Comparison of ENCODE assay signal across 14 cellular contexts in genomic region chr5:133921069-133921468, GRCh38. TPM values are rescaled to one million over a fixed set of nuclear protein-coding genes. Genes with fewer than 3 reads are reported as not detected.
A peak's percentile ranks its signal among the peaks of the same experiment; 100 is the strongest.
DNase-seq lines count a peak whose midpoint lies in the region; ATAC-seq and TF ChIP-seq lines count a peak whose summit lies in the region.
"Had no signal": no experiment of that assay in that cellular context is flagged by ENCODE, and none has a peak within 500 bp of the region (broad histone marks: within the 10 kb centered on the region; RNA-seq: fewer than 3 reads in every experiment).

No MANE protein-coding gene starts in this region.

- no peaks in the 10 kb centered on the region for H3K27me3 ChIP-seq in mesendoderm (ENCODE audit: insufficient read depth, low read length, poor library complexity)

- CTCF ChIA-PET in activated CD4-positive, alpha-beta memory T cell treated with anti-CD3 and anti-CD28 coated beads for 36 hours (lab: Charles Lee), result no interaction called here
- CTCF ChIA-PET in activated CD4-positive, alpha-beta memory T cell treated with anti-CD3 and anti-CD28 coated beads, Interleukin-2, amount 10 ng/mL, durations not matched to agents 7 days and 5 days (lab: Charles Lee), result no interaction called here
- CTCF ChIA-PET in HEK293 (lab: Yijun Ruan, JAX), result interaction anchor here (0.7 kb wide), 1 partner anchor 157 kb away, joined by 3 read pairs; no protein-coding TSS in a partner anchor

- no peak overlapping the region for H4K5ac ChIP-seq in mesendoderm (ENCODE audit: low read length)

- peak; percentile 27 for ATAC-seq in activated T-helper 17 cell treated with anti-CD3 and anti-CD28 coated beads, Interleukin-2, amount 50 U/mL, for 72 hours (replicated peaks)
- peak; percentile 33 for ATAC-seq in stimulated activated naive CD8-positive, alpha-beta T cell treated with anti-CD3 and anti-CD28 coated beads, Interleukin-15, Interleukin-2, amounts not matched to agents 100 U/mL and 50 U/mL, for 24 hours

- in situ Hi-C loops in ACHN (cut with HindIII; ENCODE audit: low pct_ligation_motif_present, low pct_unique_long_range_greater_than_20kb, low sequenced_read_pairs), result no loop called here

- H3K4me3 ChIP-seq in HEK293 (ENCODE audit: low read depth, low read length) (no peak overlapping the region), mesendoderm (ENCODE audit: low read length) (no peak overlapping the region)
- H3K4me3 ChIP-seq: GM23338 had no signal

- H3K9me3 Mint-ChIP-seq in activated CD4-positive, alpha-beta memory T cell treated with anti-CD3 and anti-CD28 coated beads for 36 hours, result no peaks in the 10 kb centered on the region
- no peaks in the 10 kb centered on the region for H3K9me3 Mint-ChIP-seq in activated CD4-positive, alpha-beta memory T cell treated with anti-CD3 and anti-CD28 coated beads, Interleukin-2, amount 10 ng/mL, durations not matched to agents 7 days and 5 days
- no peaks in the 10 kb centered on the region for H3K9me3 Mint-ChIP-seq in activated T-helper 17 cell treated with anti-CD3 and anti-CD28 coated beads, Interleukin-2, amount 50 U/mL, for 72 hours
- H3K9me3 Mint-ChIP-seq: CD4-positive, alpha-beta memory T cell; GM23338 had no signal

- POLR2A ChIA-PET in activated CD4-positive, alpha-beta memory T cell treated with anti-CD3 and anti-CD28 coated beads for 36 hours (lab: Charles Lee), result interaction anchor here (1.4 kb wide), 1 partner anchor 18 kb away, joined by 3 read pairs; no protein-coding TSS in a partner anchor
- POLR2A ChIA-PET in activated CD4-positive, alpha-beta memory T cell treated with anti-CD3 and anti-CD28 coated beads, Interleukin-2, amount 10 ng/mL, durations not matched to agents 7 days and 5 days (lab: Charles Lee), result no interaction called here
- POLR2A ChIA-PET in HEK293 (lab: Yijun Ruan, JAX), result no interaction called here

- no peaks in the 10 kb centered on the region for H3K9me3 ChIP-seq in HEK293 (ENCODE audit: control insufficient read depth, insufficient read depth, low read depth, low read length)

- no peak overlapping the region for H3K56ac ChIP-seq in mesendoderm (ENCODE audit: low read length)

- no peaks in the 10 kb centered on the region for H3K79me1 ChIP-seq in mesendoderm (ENCODE audit: low read length)

- intact Hi-C loops in activated CD4-positive, alpha-beta memory T cell treated with anti-CD3 and anti-CD28 coated beads for 36 hours (cut with micrococcal nuclease), result no loop called here

- H3K27me3 Mint-ChIP-seq in activated CD4-positive, alpha-beta memory T cell treated with anti-CD3 and anti-CD28 coated beads for 36 hours, result no peaks in the 10 kb centered on the region
- no peaks in the 10 kb centered on the region for H3K27me3 Mint-ChIP-seq in activated CD4-positive, alpha-beta memory T cell treated with anti-CD3 and anti-CD28 coated beads, Interleukin-2, amount 10 ng/mL, durations not matched to agents 7 days and 5 days
- H3K27me3 Mint-ChIP-seq in activated T-helper 17 cell treated with anti-CD3 and anti-CD28 coated beads, Interleukin-2, amount 50 U/mL, for 72 hours, result peaks cover 5% of the 10 kb centered on the region
- H3K27me3 Mint-ChIP-seq: B cell had no signal

- H3K4me2 ChIP-seq in mesendoderm (ENCODE audit: low read length), result no peak overlapping the region
- H3K4me2 ChIP-seq: GM23338 had no signal

- no peak overlapping the region for H3K4ac ChIP-seq in mesendoderm (ENCODE audit: low read depth, low read length)

- no CpG with 5 or more reads among the region's 7 CpGs for WGBS in mesendoderm (ENCODE audit: extremely low coverage, insufficient coverage, low lambda C conversion rate)

- no peak overlapping the region for H3K4me3 Mint-ChIP-seq in activated CD4-positive, alpha-beta memory T cell treated with anti-CD3 and anti-CD28 coated beads for 36 hours
- H3K4me3 Mint-ChIP-seq in activated CD4-positive, alpha-beta memory T cell treated with anti-CD3 and anti-CD28 coated beads, Interleukin-2, amount 10 ng/mL, durations not matched to agents 7 days and 5 days, result no peak overlapping the region
- H3K4me3 Mint-ChIP-seq in activated T-helper 17 cell treated with anti-CD3 and anti-CD28 coated beads, Interleukin-2, amount 50 U/mL, for 72 hours, result no peak overlapping the region
- H3K4me3 Mint-ChIP-seq: B cell; CD4-positive, alpha-beta memory T cell; GM23338 had no signal

- H2AK5ac ChIP-seq in mesendoderm (ENCODE audit: low read length), result no peak overlapping the region

- H2BK15ac ChIP-seq in mesendoderm (replicated peaks; ENCODE audit: low read depth), result no peak overlapping the region

- H3K23ac ChIP-seq in mesendoderm (ENCODE audit: low read length), result no peak overlapping the region

- H3K36me3 Mint-ChIP-seq in activated CD4-positive, alpha-beta memory T cell treated with anti-CD3 and anti-CD28 coated beads for 36 hours, result no peaks in the 10 kb centered on the region
- H3K36me3 Mint-ChIP-seq in activated CD4-positive, alpha-beta memory T cell treated with anti-CD3 and anti-CD28 coated beads, Interleukin-2, amount 10 ng/mL, durations not matched to agents 7 days and 5 days (ENCODE audit: low read depth), result no peaks in the 10 kb centered on the region
- H3K36me3 Mint-ChIP-seq in activated T-helper 17 cell treated with anti-CD3 and anti-CD28 coated beads, Interleukin-2, amount 50 U/mL, for 72 hours (ENCODE audit: low read depth), result no peaks in the 10 kb centered on the region
- H3K36me3 Mint-ChIP-seq: CD4-positive, alpha-beta memory T cell had no signal

- no peaks in the 10 kb centered on the region for H3K36me3 ChIP-seq in HEK293 (ENCODE audit: control insufficient read depth in 2 of 2, insufficient read depth in 1 of 2, low read length in 2 of 2)
- H3K36me3 ChIP-seq in mesendoderm (ENCODE audit: control insufficient read depth, insufficient read depth, low read length), result no peaks in the 10 kb centered on the region

- no peak overlapping the region for H3K27ac Mint-ChIP-seq in activated CD4-positive, alpha-beta memory T cell treated with anti-CD3 and anti-CD28 coated beads for 36 hours
- no peak overlapping the region for H3K27ac Mint-ChIP-seq in activated CD4-positive, alpha-beta memory T cell treated with anti-CD3 and anti-CD28 coated beads, Interleukin-2, amount 10 ng/mL, durations not matched to agents 7 days and 5 days
- peak overlapping the region; percentile 10 for H3K27ac Mint-ChIP-seq in activated T-helper 17 cell treated with anti-CD3 and anti-CD28 coated beads, Interleukin-2, amount 50 U/mL, for 72 hours
- H3K27ac Mint-ChIP-seq: GM23338 had no signal

- H2BK120ac ChIP-seq in mesendoderm (ENCODE audit: low read depth, low read length), result no peak overlapping the region

- H3K4me1 ChIP-seq in HEK293 (ENCODE audit: control insufficient read depth, insufficient read depth, low read length), result no peaks in the 10 kb centered on the region
- no peaks in the 10 kb centered on the region for H3K4me1 ChIP-seq in mesendoderm (ENCODE audit: control insufficient read depth, low read depth, low read length)

- no peaks in the 10 kb centered on the region for H3K79me2 ChIP-seq in mesendoderm (ENCODE audit: control insufficient read depth, insufficient read depth, low read length)

- H3K18ac ChIP-seq in mesendoderm (ENCODE audit: low read length), result no peak overlapping the region

- TF ChIP-seq CTCF in HEK293 (tag by site-specific recombination; IDR thresholded peaks at IDR 0.05), result no peak

- no peak overlapping the region for H2BK5ac ChIP-seq in mesendoderm (ENCODE audit: low read length)

- no peak overlapping the region for H3K9ac ChIP-seq in mesendoderm (ENCODE audit: low read length)

- H3K27ac ChIP-seq in HEK293 (ENCODE audit: extremely low read depth, low read depth, low read length) (no peak overlapping the region), mesendoderm (ENCODE audit: low read depth, low read length) (no peak overlapping the region)

- no peak overlapping the region for H4K8ac ChIP-seq in mesendoderm (ENCODE audit: low read depth, low read length)

- peak; percentile 27 for DNase-seq in activated CD4-positive, alpha-beta memory T cell treated with anti-CD3 and anti-CD28 coated beads for 36 hours
- no peak for DNase-seq in activated CD4-positive, alpha-beta memory T cell treated with anti-CD3 and anti-CD28 coated beads, Interleukin-2, amount 10 ng/mL, durations not matched to agents 7 days and 5 days
- DNase-seq in stimulated activated naive CD8-positive, alpha-beta T cell treated with anti-CD3 and anti-CD28 coated beads, Interleukin-15, Interleukin-2, amounts not matched to agents 100 U/mL and 50 U/mL, for 24 hours, result no peak
- DNase-seq in germinal center (ENCODE audit: low spot score), result no peak
- no peak for DNase-seq in ACHN
- no peak for DNase-seq in mesendoderm
- DNase-seq: CD4-positive, alpha-beta memory T cell; DMS79 treated with DMSO at 0.1 percent for 48 hours; EL; H7 had no signal

- H3K4me1 Mint-ChIP-seq in activated CD4-positive, alpha-beta memory T cell treated with anti-CD3 and anti-CD28 coated beads for 36 hours (ENCODE audit: low read depth), result peaks cover 27% of the 10 kb centered on the region
- peaks cover 7% of the 10 kb centered on the region for H3K4me1 Mint-ChIP-seq in activated CD4-positive, alpha-beta memory T cell treated with anti-CD3 and anti-CD28 coated beads, Interleukin-2, amount 10 ng/mL, durations not matched to agents 7 days and 5 days
- H3K4me1 Mint-ChIP-seq in activated T-helper 17 cell treated with anti-CD3 and anti-CD28 coated beads, Interleukin-2, amount 50 U/mL, for 72 hours, result peaks cover 12% of the 10 kb centered on the region
- H3K4me1 Mint-ChIP-seq: CD4-positive, alpha-beta memory T cell had no signal

TF ChIP-seq in HEK293, 187 proteins besides CTCF, POLR2A, EP300 and RAD21:
- TF ChIP-seq GLIS1 (tag by site-specific recombination; IDR thresholded peaks at IDR 0.05) (no peak), ZNF664 (tag by site-specific recombination; IDR thresholded peaks at IDR 0.05) (no peak), ZFHX2 (tag by site-specific recombination; conservative IDR thresholded peaks at IDR 0.05) (peak; percentile 38; the same call in 1 of the 2 replicates)
TF ChIP-seq in HEK293: peak in this region for 1.

RNA-seq across cellular contexts. Expression of gene C5orf15, which starts 47.4 kb away (rescaled TPM):
- total RNA-seq in activated CD4-positive, alpha-beta memory T cell treated with anti-CD3 and anti-CD28 coated beads for 36 hours, result 10 to 100 TPM; 23.7 to 26.7 TPM
- total RNA-seq in activated CD4-positive, alpha-beta memory T cell treated with anti-CD3 and anti-CD28 coated beads, Interleukin-2, amount 10 ng/mL, durations not matched to agents 7 days and 5 days, result 10 to 100 TPM; 24.4 to 27.7 TPM
- 10 to 100 TPM; 17.9 to 36.8 TPM for total RNA-seq in activated T-helper 17 cell treated with anti-CD3 and anti-CD28 coated beads, Interleukin-2, amount 50 U/mL, for 72 hours
- 49.6 TPM for polyA plus RNA-seq in mesendoderm (2013, experiment 1 of 2)
- polyA plus RNA-seq in mesendoderm (2013, experiment 2 of 2), result 50.1 TPM
